8 cellular contexts compared by ENCODE assay signal in genomic region chr6:143842902-143843688, GRCh38. TPM values are rescaled to one million over a fixed set of nuclear protein-coding genes. Genes with fewer than 3 reads are reported as not detected.
DNase-seq lines count a peak whose midpoint lies in the region; ATAC-seq, FAIRE-seq and TF ChIP-seq lines count a peak whose summit lies in the region.

Gene LTV1 (plus strand): TSS chr6:143843338. CDS start chr6:143843478, 140 bp downstream.

- peak within 1 kb of the TSS; percentile 89 for H3K27ac ChIP-seq in rectal smooth muscle tissue (ENCODE audit: low read depth, low read length)
- H3K27ac ChIP-seq in aorta (ENCODE audit: low read depth in 1 of 2, low read length in 2 of 2) = peak within 1 kb of the TSS; percentile 84 to 92

- intact Hi-C loops in aorta (cut with DNase I) = loop anchor here (5.0 to 10.0 kb wide), 5 partner anchors 162 to 268 kb away; partner anchors contain the start of genes PHACTR2 (in 2 of the 2) and PLAGL1 (in 1 of the 2)

- ATAC-seq in HG02981 (IDR thresholded peaks at IDR 0.05; ENCODE audit: unreplicated experiment) (peak; percentile 99), aorta (ENCODE audit: low FRiP score) (peak; percentile 100)

- H3K4me1 ChIP-seq in rectal smooth muscle tissue (ENCODE audit: control insufficient read depth, insufficient read depth, low read length) (peaks cover 8% of the 10 kb centered on the region), aorta (ENCODE audit: control insufficient read depth in 1 of 2, insufficient read depth in 2 of 2, low read length in 2 of 2) (peaks cover 0 to 10% of the 10 kb centered on the region in 2 donors)

- WGBS in aorta, 2 donors = 0 to 1% methylated on average over 64 of the region's 64 CpGs

- H3K4me3 ChIP-seq in astrocyte of the cerebellum (ENCODE audit: low read depth, low read length) (peak within 1 kb of the TSS; percentile 85), rectal smooth muscle tissue (ENCODE audit: low read length) (peak within 1 kb of the TSS; percentile 98), aorta (ENCODE audit: low read length in 2 of 2) (peak within 1 kb of the TSS; percentile 56 to 71)

- peak within 1 kb of the TSS; percentile 85 for H3K9ac ChIP-seq in rectal smooth muscle tissue (ENCODE audit: low read length)

- in situ Hi-C loops in astrocyte of the cerebellum (cut with HindIII; ENCODE audit: low sequenced_read_pairs) = no loop called here

- no peaks in the 10 kb centered on the region for H3K9me3 ChIP-seq in aorta (ENCODE audit: control insufficient read depth, low read length)

- peaks cover 18% of the 10 kb centered on the region for H3K36me3 ChIP-seq in rectal smooth muscle tissue (ENCODE audit: control insufficient read depth, insufficient read depth, low read length)
- H3K36me3 ChIP-seq in aorta (ENCODE audit: control insufficient read depth in 1 of 2, insufficient read depth in 2 of 2, low read length in 1 of 2) = peaks cover 0 to 1% of the 10 kb centered on the region in 2 donors

- no peak for TF ChIP-seq CTCF in astrocyte of the cerebellum (IDR thresholded peaks at IDR 0.05; ENCODE audit: low read depth, low read length, missing control alignments)

- FAIRE-seq in GM18507 (lab: Jason Lieb, UNC) = peak; percentile 97

- DNase-seq in GM18507 (ENCODE audit: extremely low spot score, insufficient read length, low read depth) (peak; percentile 97), NCI-H2029 treated with DMSO at 0.1 percent for 48 hours (lab: John Stamatoyannopoulos, UW) (peak; percentile 57), T-helper 9 cell (peak; percentile 86), astrocyte of the cerebellum (ENCODE audit: low read depth) (peak; percentile 91), hepatic stellate cell (ENCODE audit: low spot score) (peak; percentile 99), aorta (peak; percentile 98)

- H3K27me3 ChIP-seq in rectal smooth muscle tissue (ENCODE audit: control insufficient read depth, insufficient read depth, low read length) (no peaks in the 10 kb centered on the region), aorta (ENCODE audit: control insufficient read depth in 1 of 2, insufficient read depth in 2 of 2, low read length in 1 of 2) (no peaks in the 10 kb centered on the region)

RNA-seq across cellular contexts. Expression of gene LTV1, which starts in this region (rescaled TPM):
- 10 to 100 TPM; 16.5 to 16.7 TPM for total RNA-seq in aorta
- 10 to 100 TPM; 20.2 to 20.3 TPM for polyA plus RNA-seq in aorta

Comparison
In these comparisons a context has a peak if more than half of its experiments do, and no peak if none do; other contexts are left out.
1. Peak in every context shown above with its lines: DNase-seq, ATAC-seq, H3K4me3 ChIP-seq and H3K27ac ChIP-seq.